In the genomic region with DNA sequence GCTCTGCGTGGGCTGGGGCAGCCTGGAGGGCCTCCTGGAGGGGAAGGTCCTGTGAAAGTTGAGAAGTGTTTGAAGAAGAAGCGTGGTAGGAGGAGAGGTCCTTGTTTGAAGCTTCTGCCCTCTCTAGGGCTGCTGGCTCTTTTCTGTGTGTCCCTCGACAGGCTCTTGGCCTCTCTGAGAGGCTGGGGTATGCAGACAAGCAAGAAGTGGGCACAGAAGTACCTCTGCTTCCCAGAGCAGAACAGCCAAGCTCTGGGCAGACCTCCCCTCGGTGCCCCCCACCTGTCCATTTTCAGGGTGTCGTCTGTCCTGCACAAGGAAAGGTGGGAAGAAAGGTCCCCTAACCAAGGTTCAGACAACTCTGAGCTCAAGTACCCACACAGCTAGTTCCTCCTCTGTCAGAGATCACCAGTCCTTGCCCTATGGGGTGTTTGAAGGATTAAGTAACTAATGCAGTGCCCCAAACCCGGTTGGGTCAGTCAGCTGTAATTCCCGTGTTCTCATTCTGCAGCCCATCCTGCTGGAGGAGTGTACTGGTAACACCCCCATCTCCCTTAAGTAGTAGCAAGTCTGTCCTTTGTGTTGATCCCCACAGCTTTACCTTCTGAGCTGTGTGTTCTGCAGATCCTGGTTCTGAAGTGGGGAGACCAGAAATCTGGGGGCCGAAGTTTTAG, we compare ENCODE assay signal across 1 cellular context.
TF ChIP-seq lines count a peak whose summit lies in the region.

No MANE protein-coding gene starts in this region.

TF ChIP-seq in WTC11, 78 proteins besides CTCF, POLR2A, EP300 and RAD21 (continued from another document):
- TF ChIP-seq ZNF317 (CRISPR knock-in tag; IDR thresholded peaks at IDR 0.05; ENCODE audit: borderline replicate concordance, low read depth) = no peak
- TF ChIP-seq, protein P1, sequence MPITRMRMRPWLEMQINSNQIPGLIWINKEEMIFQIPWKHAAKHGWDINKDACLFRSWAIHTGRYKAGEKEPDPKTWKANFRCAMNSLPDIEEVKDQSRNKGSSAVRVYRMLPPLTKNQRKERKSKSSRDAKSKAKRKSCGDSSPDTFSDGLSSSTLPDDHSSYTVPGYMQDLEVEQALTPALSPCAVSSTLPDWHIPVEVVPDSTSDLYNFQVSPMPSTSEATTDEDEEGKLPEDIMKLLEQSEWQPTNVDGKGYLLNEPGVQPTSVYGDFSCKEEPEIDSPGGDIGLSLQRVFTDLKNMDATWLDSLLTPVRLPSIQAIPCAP (CRISPR knock-in tag; IDR thresholded peaks at IDR 0.05) = no peak
- TF ChIP-seq CREM (CRISPR knock-in tag; IDR thresholded peaks at IDR 0.05) = no peak
- TF ChIP-seq, protein P2, sequence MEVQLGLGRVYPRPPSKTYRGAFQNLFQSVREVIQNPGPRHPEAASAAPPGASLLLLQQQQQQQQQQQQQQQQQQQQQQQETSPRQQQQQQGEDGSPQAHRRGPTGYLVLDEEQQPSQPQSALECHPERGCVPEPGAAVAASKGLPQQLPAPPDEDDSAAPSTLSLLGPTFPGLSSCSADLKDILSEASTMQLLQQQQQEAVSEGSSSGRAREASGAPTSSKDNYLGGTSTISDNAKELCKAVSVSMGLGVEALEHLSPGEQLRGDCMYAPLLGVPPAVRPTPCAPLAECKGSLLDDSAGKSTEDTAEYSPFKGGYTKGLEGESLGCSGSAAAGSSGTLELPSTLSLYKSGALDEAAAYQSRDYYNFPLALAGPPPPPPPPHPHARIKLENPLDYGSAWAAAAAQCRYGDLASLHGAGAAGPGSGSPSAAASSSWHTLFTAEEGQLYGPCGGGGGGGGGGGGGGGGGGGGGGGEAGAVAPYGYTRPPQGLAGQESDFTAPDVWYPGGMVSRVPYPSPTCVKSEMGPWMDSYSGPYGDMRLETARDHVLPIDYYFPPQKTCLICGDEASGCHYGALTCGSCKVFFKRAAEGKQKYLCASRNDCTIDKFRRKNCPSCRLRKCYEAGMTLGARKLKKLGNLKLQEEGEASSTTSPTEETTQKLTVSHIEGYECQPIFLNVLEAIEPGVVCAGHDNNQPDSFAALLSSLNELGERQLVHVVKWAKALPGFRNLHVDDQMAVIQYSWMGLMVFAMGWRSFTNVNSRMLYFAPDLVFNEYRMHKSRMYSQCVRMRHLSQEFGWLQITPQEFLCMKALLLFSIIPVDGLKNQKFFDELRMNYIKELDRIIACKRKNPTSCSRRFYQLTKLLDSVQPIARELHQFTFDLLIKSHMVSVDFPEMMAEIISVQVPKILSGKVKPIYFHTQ (CRISPR knock-in tag; IDR thresholded peaks at IDR 0.05) = no peak
- TF ChIP-seq, protein P3, sequence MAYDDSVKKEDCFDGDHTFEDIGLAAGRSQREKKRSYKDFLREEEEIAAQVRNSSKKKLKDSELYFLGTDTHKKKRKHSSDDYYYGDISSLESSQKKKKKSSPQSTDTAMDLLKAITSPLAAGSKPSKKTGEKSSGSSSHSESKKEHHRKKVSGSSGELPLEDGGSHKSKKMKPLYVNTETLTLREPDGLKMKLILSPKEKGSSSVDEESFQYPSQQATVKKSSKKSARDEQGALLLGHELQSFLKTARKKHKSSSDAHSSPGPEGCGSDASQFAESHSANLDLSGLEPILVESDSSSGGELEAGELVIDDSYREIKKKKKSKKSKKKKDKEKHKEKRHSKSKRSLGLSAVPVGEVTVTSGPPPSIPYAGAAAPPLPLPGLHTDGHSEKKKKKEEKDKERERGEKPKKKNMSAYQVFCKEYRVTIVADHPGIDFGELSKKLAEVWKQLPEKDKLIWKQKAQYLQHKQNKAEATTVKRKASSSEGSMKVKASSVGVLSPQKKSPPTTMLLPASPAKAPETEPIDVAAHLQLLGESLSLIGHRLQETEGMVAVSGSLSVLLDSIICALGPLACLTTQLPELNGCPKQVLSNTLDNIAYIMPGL (CRISPR knock-in tag; IDR thresholded peaks at IDR 0.05) = no peak
- TF ChIP-seq FOXJ3 (CRISPR knock-in tag; IDR thresholded peaks at IDR 0.05; ENCODE audit: borderline replicate concordance) = no peak
